Comparison of ENCODE assay signal across 1 cellular context in genomic region chr11:72075109-72075508, GRCh38.
TF ChIP-seq lines count a peak whose summit lies in the region.

No MANE protein-coding gene starts in this region.

TF ChIP-seq in HCT116, 20 proteins besides CTCF, POLR2A, EP300 and RAD21 (continued from another document):
- TF ChIP-seq REST (IDR thresholded peaks at IDR 0.05; ENCODE audit: low read depth) (no peak), SP1 (IDR thresholded peaks at IDR 0.05; ENCODE audit: low read depth) (no peak), ELF1 (IDR thresholded peaks at IDR 0.05; ENCODE audit: borderline replicate concordance, low read depth) (no peak), SRF (IDR thresholded peaks at IDR 0.05; ENCODE audit: low read depth) (no peak), EZH2phosphoT487 (IDR thresholded peaks at IDR 0.05; ENCODE audit: borderline replicate concordance) (no peak), ZNF274 (IDR thresholded peaks at IDR 0.05; ENCODE audit: low read depth, low read length) (no peak), EGR1 (IDR thresholded peaks at IDR 0.05; ENCODE audit: low read depth) (no peak)
